ENCODE assay signal across 11 cellular contexts in the genomic region with DNA sequence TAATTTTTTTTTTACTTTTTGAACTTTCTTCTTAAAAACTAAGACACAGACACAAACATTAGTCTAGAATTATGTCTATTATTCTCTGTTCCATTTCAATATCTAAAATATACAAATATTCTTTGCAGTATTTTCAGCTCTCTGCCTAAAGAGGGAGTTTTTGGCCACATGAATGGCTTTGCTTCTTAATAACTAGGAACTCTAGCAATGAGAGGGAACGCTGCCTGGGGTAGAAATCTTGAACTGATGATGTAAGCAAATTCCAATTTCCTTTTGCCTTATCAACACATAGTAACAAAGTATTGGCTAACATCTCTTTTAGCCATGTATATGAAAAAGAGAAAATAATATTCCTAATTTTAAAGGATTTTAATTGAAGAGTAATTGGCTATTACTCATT. TPM values are rescaled to one million over a fixed set of nuclear protein-coding genes. Genes with fewer than 3 reads are reported as not detected.
A peak's percentile ranks its signal among the peaks of the same experiment; 100 is the strongest.
DNase-seq lines count a peak whose midpoint lies in the region; ATAC-seq and TF ChIP-seq lines count a peak whose summit lies in the region.
"Had no signal": no experiment of that assay in that cellular context is flagged by ENCODE, and none has a peak within 500 bp of the region (broad histone marks: within the 10 kb centered on the region; RNA-seq: fewer than 3 reads in every experiment).

No MANE protein-coding gene starts in this region.

- H3K9me3 ChIP-seq in osteoblast (ENCODE audit: low read depth, low read length): no peaks in the 10 kb centered on the region

- H2AFZ ChIP-seq in osteoblast (ENCODE audit: low read length): no peak overlapping the region

- no peaks in the 10 kb centered on the region for H4K20me1 ChIP-seq in osteoblast (ENCODE audit: insufficient read depth, low read length)

- ATAC-seq in GM21528 (IDR thresholded peaks at IDR 0.05; ENCODE audit: low FRiP score, unreplicated experiment): no peak
- ATAC-seq in GM18867 (IDR thresholded peaks at IDR 0.05; ENCODE audit: unreplicated experiment): no peak

- H3K4me2 ChIP-seq in osteoblast (ENCODE audit: insufficient read depth, low read length): no peak overlapping the region

- no peaks in the 10 kb centered on the region for H3K27me3 ChIP-seq in osteoblast (ENCODE audit: insufficient read depth, low read length)

- no peaks in the 10 kb centered on the region for H3K36me3 ChIP-seq in osteoblast (ENCODE audit: insufficient read depth, low read length)

- H3K79me2 ChIP-seq in osteoblast (ENCODE audit: insufficient read depth, low read length): no peaks in the 10 kb centered on the region

- TF ChIP-seq CTCF in epithelial cell of proximal tubule (conservative IDR thresholded peaks at IDR 0.05; ENCODE audit: low read depth, low read length): peak; percentile 52
- peak; percentile 31 for TF ChIP-seq CTCF in osteoblast (IDR thresholded peaks at IDR 0.05; ENCODE audit: extremely low read depth, low read depth, low read length)
- TF ChIP-seq CTCF in coronary artery (IDR thresholded peaks at IDR 0.05): no peak

- H3K27ac ChIP-seq in osteoblast (ENCODE audit: low read depth, low read length) (no peak overlapping the region), coronary artery (no peak overlapping the region)

- DNase-seq in GM03348 (ENCODE audit: low spot score): peak; percentile 23
- peak; percentile 14 for DNase-seq in NOMO-1 treated with DMSO at 0.1 percent for 48 hours (lab: John Stamatoyannopoulos, UW; ENCODE audit: unreplicated experiment)
- peak; percentile 10 for DNase-seq in epithelial cell of proximal tubule (ENCODE audit: low read depth)
- DNase-seq in osteoblast (ENCODE audit: insufficient read length, low spot score, missing footprints): no peak
- DNase-seq in coronary artery (ENCODE audit: low spot score): no peak
- DNase-seq: activated CD4-positive, alpha-beta T cell treated with anti-CD3 and anti-CD28 coated beads, Interleukin-2, amount 50 U/mL, for 4 hours; activated naive CD8-positive, alpha-beta T cell treated with anti-CD3 and anti-CD28 coated beads, Interleukin-2, amount 10 ng/mL, durations not matched to agents 7 days and 5 days; MM.1S; RPMI8226 had no signal

- H3K4me3 ChIP-seq in epithelial cell of proximal tubule (ENCODE audit: low read depth, low read length) (no peak overlapping the region), osteoblast (ENCODE audit: insufficient read depth, low read length) (no peak overlapping the region), coronary artery (no peak overlapping the region)

- H3K4me1 ChIP-seq in osteoblast (ENCODE audit: insufficient read depth, low read length): peaks cover under 1% of the 10 kb centered on the region

RNA-seq across cellular contexts. Expression of a gene that starts 51.9 kb away (rescaled TPM):
- total RNA-seq in epithelial cell of proximal tubule (32.8 and 49.4 TPM in 2 replicates), osteoblast (98.1 and 100 TPM in 2 replicates)

Comparison
In these comparisons a context has a peak if more than half of its experiments do, and no peak if none do; other contexts are left out.
1. DNase-seq: peak in GM03348 (single experiment), NOMO-1 treated with DMSO at 0.1 percent for 48 hours (single experiment) and epithelial cell of proximal tubule (single experiment); none in osteoblast (single experiment) and coronary artery (single experiment).